ENCODE assay signal across 13 cellular contexts in genomic region chr22:44341431-44342346, GRCh38. TPM values are rescaled to one million over a fixed set of nuclear protein-coding genes. Genes with fewer than 3 reads are reported as not detected.
DNase-seq lines count a peak whose midpoint lies in the region; ATAC-seq and TF ChIP-seq lines count a peak whose summit lies in the region.
"Had no signal": no experiment of that assay in that cellular context is flagged by ENCODE, and none has a peak within 500 bp of the region (broad histone marks: within the 10 kb centered on the region; RNA-seq: fewer than 3 reads in every experiment).

No MANE protein-coding gene starts in this region.

- H2AFZ ChIP-seq in mammary epithelial cell (ENCODE audit: low read depth, low read length), result no peak overlapping the region

- in situ Hi-C loops in mammary epithelial cell (cut with MboI; ENCODE audit: low sequenced_read_pairs in 2 of 2), result no loop called here

- H3K36me3 ChIP-seq in mammary epithelial cell (ENCODE audit: insufficient read depth, low read length) (no peaks in the 10 kb centered on the region), esophagus squamous epithelium (no peaks in the 10 kb centered on the region), muscle layer of colon (ENCODE audit: insufficient read depth, low read length) (no peaks in the 10 kb centered on the region), vagina (no peaks in the 10 kb centered on the region)

- no peak overlapping the region for H3K27ac Mint-ChIP-seq in MCF 10A (ENCODE audit: low read depth, unreplicated experiment)
- H3K27ac Mint-ChIP-seq: stimulated activated naive CD8-positive, alpha-beta T cell treated with anti-CD3 and anti-CD28 coated beads, Interleukin-15, Interleukin-2, amounts not matched to agents 100 ng/mL and 50 ng/mL, for 24 hours had no signal

- DNase-seq in MCF 10A (ENCODE audit: unreplicated experiment) (peak; percentile 69), mammary epithelial cell (no peak), esophagus squamous epithelium (lab: John Stamatoyannopoulos, UW) (no peak), vagina (ENCODE audit: extremely low spot score in 2 of 2) (no peak), Kasumi-1 (lab: John Stamatoyannopoulos, UW) (no peak), UCSD-AML1 (lab: John Stamatoyannopoulos, UW; ENCODE audit: unreplicated experiment) (no peak)
- DNase-seq: amniotic stem cell, NCI-H1694 treated with DMSO at 0.1 percent for 48 hours had no signal

- no TSS peak for BruUV-seq in MCF 10A (replicated peaks; lab: Mats Ljungman, UMichigan)
- no TSS peak for BruUV-seq in mammary epithelial cell (replicated peaks; lab: Mats Ljungman, UMichigan)

- POLR2A ChIA-PET in MCF 10A (lab: Yijun Ruan, JAX), result interaction anchor here (0.6 to 1.0 kb wide), 2 partner anchors 10 to 15 kb away, joined by 3 read pairs; no protein-coding TSS in a partner anchor

- TF ChIP-seq CTCF in MCF 10A (IDR thresholded peaks at IDR 0.05; ENCODE audit: unreplicated experiment) (no peak), mammary epithelial cell (conservative IDR thresholded peaks at IDR 0.05 in 1 of 2, IDR thresholded peaks at IDR 0.05 in 1 of 2; ENCODE audit: extremely low read depth in 1 of 2, insufficient read depth in 1 of 2, low read depth in 1 of 2, low read length in 2 of 2) (no peak), esophagus squamous epithelium (IDR thresholded peaks at IDR 0.05) (no peak), vagina (IDR thresholded peaks at IDR 0.05) (no peak)

- no peak overlapping the region for H3K4me3 ChIP-seq in mammary epithelial cell (replicated peaks in 1 of 3; ENCODE audit: insufficient read depth in 1 of 3, low read depth in 2 of 3, low read length in 3 of 3)
- no peak overlapping the region for H3K4me3 ChIP-seq in esophagus squamous epithelium
- no peak overlapping the region for H3K4me3 ChIP-seq in muscle layer of colon (ENCODE audit: low read depth in 1 of 2, low read length in 2 of 2)
- no peak overlapping the region for H3K4me3 ChIP-seq in vagina
- H3K4me3 ChIP-seq: A549 had no signal

- H3K27ac ChIP-seq in mammary epithelial cell (ENCODE audit: insufficient read depth, low read depth, low read length) (no peak overlapping the region), esophagus squamous epithelium (peak overlapping the region; percentile 5 to 62 (median 48)), muscle layer of colon (ENCODE audit: low read depth, low read length) (peak overlapping the region; percentile 85), vagina (peak overlapping the region; percentile 76)

- WGBS in mammary epithelial cell (ENCODE audit: low coverage, missing lambda C conversion rate), result 48% methylated on average over 16 of the region's 17 CpGs
- WGBS in esophagus squamous epithelium, 2 donors, result 53 to 55% methylated on average over 3 to 9 of the region's 17 CpGs

- peaks cover 12% of the 10 kb centered on the region for H3K27me3 Mint-ChIP-seq in MCF 10A (ENCODE audit: insufficient read depth, unreplicated experiment)
- H3K27me3 Mint-ChIP-seq: stimulated activated naive CD8-positive, alpha-beta T cell treated with anti-CD3 and anti-CD28 coated beads, Interleukin-15, Interleukin-2, amounts not matched to agents 100 ng/mL and 50 ng/mL, for 24 hours had no signal

- ATAC-seq in GM21390 (IDR thresholded peaks at IDR 0.05; ENCODE audit: unreplicated experiment), result no peak
- ATAC-seq: A549 had no signal

- no peaks in the 10 kb centered on the region for H3K79me2 ChIP-seq in mammary epithelial cell (ENCODE audit: insufficient read depth, low read length)

- no peak overlapping the region for H3K4me3 Mint-ChIP-seq in MCF 10A (ENCODE audit: unreplicated experiment)
- H3K4me3 Mint-ChIP-seq: stimulated activated naive CD8-positive, alpha-beta T cell treated with anti-CD3 and anti-CD28 coated beads, Interleukin-15, Interleukin-2, amounts not matched to agents 100 ng/mL and 50 ng/mL, for 24 hours had no signal

- dilution Hi-C loops in mammary epithelial cell (cut with HindIII; ENCODE audit: low sequenced_read_pairs), result no loop called here

- H3K4me2 ChIP-seq in mammary epithelial cell (ENCODE audit: insufficient read depth, low read depth, low read length), result no peak overlapping the region
- H3K4me2 ChIP-seq: A549 had no signal

- H3K4me1 ChIP-seq in mammary epithelial cell (ENCODE audit: insufficient read depth, low read length), result peaks cover 14% of the 10 kb centered on the region
- H3K4me1 ChIP-seq in esophagus squamous epithelium, result peaks cover 3 to 29% (median 8%) of the 10 kb centered on the region in 3 donors
- peaks cover 37% of the 10 kb centered on the region for H3K4me1 ChIP-seq in muscle layer of colon (ENCODE audit: insufficient read depth, low read length)
- peaks cover 19% of the 10 kb centered on the region for H3K4me1 ChIP-seq in vagina

- TF ChIP-seq POLR2A in esophagus squamous epithelium (IDR thresholded peaks at IDR 0.05) (no peak), vagina (IDR thresholded peaks at IDR 0.05) (no peak)

- no peak overlapping the region for H3K9ac ChIP-seq in mammary epithelial cell (ENCODE audit: insufficient read depth, low read length)
- H3K9ac ChIP-seq in muscle layer of colon (ENCODE audit: low read length), result peak overlapping the region; percentile 25

- no peaks in the 10 kb centered on the region for H3K4me1 Mint-ChIP-seq in MCF 10A (ENCODE audit: insufficient read depth, unreplicated experiment)

- H4K20me1 ChIP-seq in mammary epithelial cell (ENCODE audit: insufficient read depth, low read length), result no peaks in the 10 kb centered on the region

- intact Hi-C loops in MCF 10A (cut with micrococcal nuclease) (no loop called here), mammary epithelial cell (cut with micrococcal nuclease) (no loop called here), esophagus squamous epithelium (cut with DNase I) (no loop called here), vagina (cut with DNase I) (no loop called here)

- H3K9me3 Mint-ChIP-seq in MCF 10A (ENCODE audit: unreplicated experiment), result no peaks in the 10 kb centered on the region
- H3K9me3 Mint-ChIP-seq: stimulated activated naive CD8-positive, alpha-beta T cell treated with anti-CD3 and anti-CD28 coated beads, Interleukin-15, Interleukin-2, amounts not matched to agents 100 ng/mL and 50 ng/mL, for 24 hours had no signal

- H3K9me3 ChIP-seq in mammary epithelial cell (replicated peaks; ENCODE audit: insufficient read depth, low read length) (no peaks in the 10 kb centered on the region), esophagus squamous epithelium (no peaks in the 10 kb centered on the region), muscle layer of colon (ENCODE audit: low read length) (no peaks in the 10 kb centered on the region), vagina (no peaks in the 10 kb centered on the region)
- H3K9me3 ChIP-seq: A549 had no signal

- CTCF ChIA-PET in MCF 10A (lab: Yijun Ruan, JAX), result interaction anchor here (0.6 kb wide), 1 partner anchor 459 kb away, joined by 6 read pairs; no protein-coding TSS in a partner anchor
- CTCF ChIA-PET in mammary epithelial cell (lab: Charles Lee; ENCODE audit: low non-redundant PET), result no interaction called here

- H3K27me3 ChIP-seq in mammary epithelial cell (ENCODE audit: insufficient read depth, low read length) (peaks cover 2% of the 10 kb centered on the region), esophagus squamous epithelium (peaks cover 0 to 95% (median 0%) of the 10 kb centered on the region in 4 donors), muscle layer of colon (ENCODE audit: control insufficient read depth in 1 of 2, insufficient read depth in 2 of 2, low read length in 2 of 2) (no peaks in the 10 kb centered on the region), vagina (no peaks in the 10 kb centered on the region)

- H3K36me3 Mint-ChIP-seq in MCF 10A (ENCODE audit: insufficient read depth, unreplicated experiment), result no peaks in the 10 kb centered on the region

RNA-seq across cellular contexts. Expression of gene SHISAL1, which starts 28.9 kb away (rescaled TPM):
- 1.6 and 3.7 TPM in 2 replicates for total RNA-seq in MCF 10A (2022)
- total RNA-seq in mammary epithelial cell, result 1 to 10 TPM; 3.9 to 9.2 TPM
- 2.9 TPM for polyA plus RNA-seq in mammary epithelial cell
- polyA minus RNA-seq in mammary epithelial cell, result 7.2 TPM
- 1 to 10 TPM in 1 of 4 donors, under 1 TPM in 3; 0.08 to 1.3 (median 0.31) TPM for total RNA-seq in esophagus squamous epithelium
- total RNA-seq in vagina, result 7.6 TPM
- total RNA-seq: OCI-LY7 had no signal
